8 cellular contexts compared by ENCODE assay signal in the genomic region with DNA sequence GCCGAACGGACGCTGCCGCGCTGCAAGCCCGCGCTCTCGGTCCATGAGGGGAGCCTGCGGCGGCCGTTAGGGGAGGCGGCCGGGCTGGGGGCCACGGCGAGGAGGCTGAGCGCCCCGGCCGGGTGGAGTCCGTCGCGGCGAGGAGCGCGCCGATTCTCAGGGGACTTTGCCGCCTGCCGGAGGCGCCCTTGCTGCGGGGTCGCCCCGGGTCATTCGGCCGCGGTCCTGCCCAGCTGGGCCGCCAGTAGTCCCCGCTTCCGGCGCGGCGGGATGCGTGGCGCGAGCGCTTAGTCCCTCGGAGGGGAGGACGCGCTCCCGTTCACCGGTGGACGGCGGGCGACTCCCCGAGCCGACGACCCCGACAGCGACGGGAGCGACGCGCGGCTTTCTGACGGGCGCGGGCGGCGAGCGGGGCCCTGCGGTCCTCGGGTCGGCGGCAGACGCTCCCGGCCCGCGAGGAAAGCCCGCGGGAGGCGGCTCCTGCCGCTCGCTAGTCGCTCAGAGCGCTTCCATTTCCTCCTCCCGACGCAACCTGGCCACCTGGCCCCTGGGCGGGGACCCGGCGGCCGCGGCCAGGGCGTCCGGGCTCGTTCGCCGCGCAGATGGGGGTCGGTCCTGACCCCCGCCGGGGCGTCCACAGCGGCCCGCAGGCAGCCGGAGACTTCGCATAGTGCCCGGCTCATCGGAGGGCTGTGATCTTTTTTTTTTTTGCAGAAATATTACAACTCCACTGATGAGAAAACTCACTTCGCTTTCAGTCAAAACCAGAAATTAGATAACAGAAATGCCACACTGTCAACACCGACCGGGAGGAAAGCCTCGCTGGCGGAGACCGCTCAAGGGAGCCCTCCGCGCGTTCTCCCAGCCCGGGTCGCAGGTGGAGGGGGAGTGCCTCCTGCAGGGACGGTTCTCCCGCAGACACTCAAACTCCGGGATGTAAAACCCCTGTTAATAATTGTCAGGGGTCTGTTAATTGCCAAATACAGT. TPM values are rescaled to one million over a fixed set of nuclear protein-coding genes. Genes with fewer than 3 reads are reported as not detected.
DNase-seq lines count a peak whose midpoint lies in the region; ATAC-seq and TF ChIP-seq lines count a peak whose summit lies in the region.

No MANE protein-coding gene starts in this region.

- H3K4me1 Mint-ChIP-seq in brain: peaks cover 52% of the 10 kb centered on the region

- peaks cover 21% of the 10 kb centered on the region for H3K36me3 Mint-ChIP-seq in brain

- no peaks in the 10 kb centered on the region for H3K4me1 ChIP-seq in ES-I3 (ENCODE audit: insufficient read depth, low read length)

- H3K36me3 ChIP-seq in ES-I3 (ENCODE audit: insufficient read depth, low read length): no peaks in the 10 kb centered on the region

- peak overlapping the region; percentile 92 to 100 (median 99) for H3K27ac Mint-ChIP-seq in brain

- peaks cover 0 to 10% (median 6%) of the 10 kb centered on the region in 5 experiments for H3K9me3 Mint-ChIP-seq in brain

- peak; percentile 74 for DNase-seq in RPMI8226
- peak; percentile 43 for DNase-seq in inferior parietal cortex (ENCODE audit: extremely low spot score)
- peak; percentile 10 for DNase-seq in stimulated activated CD4-positive, alpha-beta T cell treated with anti-CD3 and anti-CD28 coated beads, Interleukin-2, amount 100 ng/mL, for 4 hours (ENCODE audit: low read depth)
- DNase-seq in NK-92 treated with Interleukin-12 subunit alpha and Interleukin-12 subunit beta, amount 100 ng/mL, for 24 hours (lab: John Stamatoyannopoulos, UW): no peak

- H3K4me3 Mint-ChIP-seq in brain: peak overlapping the region; percentile 90 to 99 (median 96)

- ATAC-seq in GM19452 (IDR thresholded peaks at IDR 0.05; ENCODE audit: unreplicated experiment) (peak; percentile 24), HG03469 (IDR thresholded peaks at IDR 0.05; ENCODE audit: unreplicated experiment) (peak; percentile 18)

- no peak for TF ChIP-seq CTCF in brain (conservative IDR thresholded peaks at IDR 0.05)

- H3K9me3 ChIP-seq in ES-I3 (ENCODE audit: control insufficient read depth, insufficient read depth, low read length): no peaks in the 10 kb centered on the region

- H3K27me3 Mint-ChIP-seq in brain: peaks cover 16% of the 10 kb centered on the region

- H3K9ac ChIP-seq in ES-I3 (ENCODE audit: low read depth, low read length): peak overlapping the region; percentile 87

RNA-seq across cellular contexts. Expression of a gene that starts 0.6 kb away (rescaled TPM):
- 8.6 TPM for polyA plus RNA-seq in brain (ENCODE audit: insufficient read depth, low read depth, low replicate concordance)

RNA-seq across cellular contexts. Expression of a gene that starts 57.0 kb away (rescaled TPM):
- polyA plus RNA-seq in brain (ENCODE audit: insufficient read depth, low read depth, low replicate concordance): 6.0 TPM
